Comparison of ENCODE assay signal across 8 cellular contexts in the genomic region with DNA sequence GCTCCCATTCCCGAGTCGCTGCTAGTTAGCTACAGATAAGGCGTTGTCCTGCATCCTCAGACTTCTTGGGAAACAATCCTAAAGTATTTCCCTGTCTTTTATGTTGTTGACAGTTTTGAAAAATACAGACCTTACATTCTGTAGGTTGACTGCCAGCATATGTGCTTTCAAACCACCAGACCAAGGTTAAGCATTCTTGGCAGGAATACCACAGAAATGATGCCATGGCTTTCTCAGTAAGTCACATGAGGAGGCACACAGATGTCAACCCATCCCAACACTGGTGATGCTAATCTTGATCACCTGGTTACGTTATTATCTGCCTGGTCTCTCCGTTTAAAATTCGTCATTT. TPM values are rescaled to one million over a fixed set of nuclear protein-coding genes. Genes with fewer than 3 reads are reported as not detected.
DNase-seq lines count a peak whose midpoint lies in the region; ATAC-seq, FAIRE-seq and TF ChIP-seq lines count a peak whose summit lies in the region.

No MANE protein-coding gene starts in this region.

- no peak for ATAC-seq in HG02571 (IDR thresholded peaks at IDR 0.05; ENCODE audit: unreplicated experiment)
- ATAC-seq in GM21737 (IDR thresholded peaks at IDR 0.05; ENCODE audit: unreplicated experiment) = no peak

- WGBS in sigmoid colon, 2 donors = 28 to 37% methylated on average over 6 of the region's 6 CpGs

- no peak for TF ChIP-seq CTCF in sigmoid colon (IDR thresholded peaks at IDR 0.05)

- H3K4me1 ChIP-seq in SJCRH30 = peaks cover 11% of the 10 kb centered on the region
- peaks cover 0 to 27% (median 21%) of the 10 kb centered on the region in 4 donors for H3K4me1 ChIP-seq in sigmoid colon

- TF ChIP-seq POLR2A in sigmoid colon (IDR thresholded peaks at IDR 0.05) = no peak
- no peak for TF ChIP-seq POLR2A in GM12892 (IDR thresholded peaks at IDR 0.05; ENCODE audit: low read depth, low read length)

- H3K4me3 ChIP-seq in GM08714 (ENCODE audit: low read length) (peak overlapping the region; percentile 82), SJCRH30 (peak overlapping the region; percentile 80), sigmoid colon (peak overlapping the region; percentile 75 to 92 (median 78))

- H3K27ac ChIP-seq in SJCRH30 (no peak overlapping the region; the same call in 1 of the 2 replicates), sigmoid colon (peak overlapping the region in 3 of 4 donors; percentile 83 to 87 (median 85))

- H3K9me3 ChIP-seq in SJCRH30 (replicated peaks) (no peaks in the 10 kb centered on the region), sigmoid colon (no peaks in the 10 kb centered on the region)

- TF ChIP-seq EP300 in sigmoid colon (IDR thresholded peaks at IDR 0.05) = no peak

- DNase-seq in SJCRH30 = no peak
- peak; percentile 51 for DNase-seq in fibroblast of peridontal ligament (ENCODE audit: extremely low read depth)
- no peak for DNase-seq in sigmoid colon
- DNase-seq in NCI-H526 treated with DMSO at 0.1 percent for 48 hours (lab: John Stamatoyannopoulos, UW) = no peak
- DNase-seq in GM12892 (ENCODE audit: insufficient read length) = no peak

- intact Hi-C loops in sigmoid colon (cut with DNase I) = no loop called here

- peaks cover 14% of the 10 kb centered on the region; the same call in 1 of the 2 replicates for H3K36me3 ChIP-seq in SJCRH30
- H3K36me3 ChIP-seq in sigmoid colon = peaks cover 0 to 19% (median 4%) of the 10 kb centered on the region in 4 donors

- H3K27me3 ChIP-seq in SJCRH30 = no peaks in the 10 kb centered on the region
- no peaks in the 10 kb centered on the region for H3K27me3 ChIP-seq in sigmoid colon

- FAIRE-seq in GM12892 (lab: Jason Lieb, UNC) = no peak

RNA-seq across cellular contexts. Expression of a gene that starts 0.9 kb away (rescaled TPM):
- 34.1 and 38.1 TPM in 2 replicates for total RNA-seq in SJCRH30 (2014; rRNA removed; shearing (Covaris generic))
- total RNA-seq in sigmoid colon = 10 to 100 TPM; 17.6 to 29.4 (median 20.9) TPM
- polyA plus RNA-seq in sigmoid colon = 10 to 100 TPM; 19.8 to 24.6 (median 20.8) TPM
- polyA plus RNA-seq in GM12892 (2012; ENCODE audit: missing spikeins) = 29.6 TPM

RNA-seq across cellular contexts. Expression of a gene that starts 47.0 kb away (rescaled TPM):
- 153 and 155 TPM in 2 replicates for total RNA-seq in SJCRH30 (2014; rRNA removed; shearing (Covaris generic))
- total RNA-seq in sigmoid colon = 100 to 1,000 TPM; 150 to 306 (median 163) TPM
- 100 to 1,000 TPM in 1 of 3 donors, 10 to 100 TPM in 2; 43.5 to 154 (median 57.7) TPM for polyA plus RNA-seq in sigmoid colon
- 58.7 TPM for polyA plus RNA-seq in GM12892 (2012; ENCODE audit: missing spikeins)

RNA-seq across cellular contexts. Expression of a gene that starts 49.6 kb away (rescaled TPM):
- 63.8 and 64.9 TPM in 2 replicates for total RNA-seq in SJCRH30 (2014; rRNA removed; shearing (Covaris generic))
- 10 to 100 TPM; 13.6 to 28.2 (median 20.2) TPM for total RNA-seq in sigmoid colon
- polyA plus RNA-seq in sigmoid colon = 10 to 100 TPM in 1 of 3 donors, 1 to 10 TPM in 2; 4.6 to 22.0 (median 6.0) TPM
- polyA plus RNA-seq in GM12892 (2012; ENCODE audit: missing spikeins) = 23.2 TPM
